19 cellular contexts compared by ENCODE assay signal in genomic region chr20:32661820-32662528, GRCh38. TPM values are rescaled to one million over a fixed set of nuclear protein-coding genes. Genes with fewer than 3 reads are reported as not detected.
A peak's percentile ranks its signal among the peaks of the same experiment; 100 is the strongest.
DNase-seq lines count a peak whose midpoint lies in the region; ATAC-seq, FAIRE-seq and TF ChIP-seq lines count a peak whose summit lies in the region.
"Had no signal": no experiment of that assay in that cellular context is flagged by ENCODE, and none has a peak within 500 bp of the region (broad histone marks: within the 10 kb centered on the region; RNA-seq: fewer than 3 reads in every experiment).

No MANE protein-coding gene starts in this region.

- H3K27me3 Mint-ChIP-seq in T-cell = no peaks in the 10 kb centered on the region

- H3K27ac Mint-ChIP-seq in T-cell = no peak overlapping the region
- H3K27ac Mint-ChIP-seq: CD14-positive monocyte had no signal

- no peak for TF ChIP-seq RAD21 in HepG2 (CRISPR knock-in tag; IDR thresholded peaks at IDR 0.05)

- BruUV-seq in HepG2 (replicated peaks; lab: Mats Ljungman, UMichigan) = no TSS peak

- H3K9me3 ChIP-seq in HepG2 (ENCODE audit: low read length) (peaks cover 10% of the 10 kb centered on the region; the same call in 1 of the 2 replicates), right lobe of liver (no peaks in the 10 kb centered on the region), tibial artery (no peaks in the 10 kb centered on the region), aorta (ENCODE audit: control insufficient read depth, low read length) (no peaks in the 10 kb centered on the region)

- no peak overlapping the region for H3K9ac ChIP-seq in HepG2 (ENCODE audit: insufficient read depth, low read depth, low read length)

- CTCF ChIA-PET in HepG2 (lab: Yijun Ruan, JAX; ENCODE audit: low intra/inter-chr PET ratio, low total read pairs) (interaction anchor here (1.1 kb wide), 1 partner anchor 140 kb away, joined by 3 read pairs; no protein-coding TSS in a partner anchor), T-cell (lab: Charles Lee) (interaction anchor here in 1 of 2 donors (0.6 to 0.7 kb wide), 2 partner anchors 138 to 739 kb away, joined by 4 read pairs; no protein-coding TSS in a partner anchor)

- POLR2A ChIA-PET in HepG2 (lab: Yijun Ruan, JAX) = no interaction called here
- POLR2A ChIA-PET in T-cell (lab: Charles Lee) = no interaction called here

- DNase-seq in HepG2 (ENCODE audit: low spot score) (no peak), right lobe of liver (no peak), NCI-H69 (lab: John Stamatoyannopoulos, UW) (peak; percentile 42), brain microvascular endothelial cell (no peak), T-cell (no peak), tibial artery (no peak), aorta (no peak)
- DNase-seq: 8988T, Caco-2, NCI-H1092, NCI-H1694, NCI-H748 treated with DMSO at 0.1 percent for 48 hours, SHP77 treated with DMSO at 0.1 percent for 48 hours had no signal

- H3K27me3 ChIP-seq in HepG2 (ENCODE audit: control insufficient read depth in 1 of 2, insufficient read depth in 2 of 2, low read length in 2 of 2) (no peaks in the 10 kb centered on the region), right lobe of liver (no peaks in the 10 kb centered on the region), brain microvascular endothelial cell (replicated peaks) (no peaks in the 10 kb centered on the region), tibial artery (no peaks in the 10 kb centered on the region), aorta (ENCODE audit: control insufficient read depth in 1 of 2, insufficient read depth in 2 of 2, low read length in 1 of 2) (no peaks in the 10 kb centered on the region)

- TF ChIP-seq CTCF in HepG2 (CRISPR knock-in tag; IDR thresholded peaks at IDR 0.05) (peak; percentile 69), right lobe of liver (IDR thresholded peaks at IDR 0.05) (no peak), brain microvascular endothelial cell (IDR thresholded peaks at IDR 0.05; ENCODE audit: low read depth, low read length, missing control alignments) (peak; percentile 37), tibial artery (IDR thresholded peaks at IDR 0.05) (no peak)

- H3K36me3 Mint-ChIP-seq in T-cell = no peaks in the 10 kb centered on the region
- H3K36me3 Mint-ChIP-seq: CD14-positive monocyte had no signal

- H3K4me1 Mint-ChIP-seq in T-cell = peaks cover 3 to 5% (median 4%) of the 10 kb centered on the region in 3 donors

- peaks cover 1 to 5% (median 4%) of the 10 kb centered on the region in 3 donors for H3K9me3 Mint-ChIP-seq in T-cell

- H2AFZ ChIP-seq in HepG2 (ENCODE audit: low read length) = no peak overlapping the region

- no peak for TF ChIP-seq EP300 in HepG2 (IDR thresholded peaks at IDR 0.05; ENCODE audit: low read depth in 2 of 2, low read length in 2 of 2)
- TF ChIP-seq EP300 in HepG2 (CRISPR knock-in tag; IDR thresholded peaks at IDR 0.05; ENCODE audit: borderline replicate concordance) = no peak

- no peak overlapping the region for H3K4me3 Mint-ChIP-seq in T-cell
- H3K4me3 Mint-ChIP-seq: CD14-positive monocyte had no signal

- no peak overlapping the region for H3K4me2 ChIP-seq in HepG2 (ENCODE audit: low read depth, low read length)

- no peaks in the 10 kb centered on the region for H4K20me1 ChIP-seq in HepG2 (ENCODE audit: insufficient read depth, low read length)

- intact Hi-C loops in HepG2 (cut with micrococcal nuclease; ENCODE audit: unreplicated experiment) = no loop called here
- intact Hi-C loops in right lobe of liver (cut with DNase I) = no loop called here
- intact Hi-C loops in tibial artery (cut with DNase I; ENCODE audit: low total_unique reads) = no loop called here
- intact Hi-C loops in aorta (cut with DNase I) = no loop called here

- ATAC-seq in HepG2 (no peak), right lobe of liver (no peak), T-cell (replicated peaks in 1 of 4) (no peak), GM18861 (IDR thresholded peaks at IDR 0.05; ENCODE audit: unreplicated experiment) (no peak), aorta (ENCODE audit: low FRiP score) (no peak)

- H3K79me2 ChIP-seq in HepG2 (ENCODE audit: insufficient read depth, low read length) = no peaks in the 10 kb centered on the region

- FAIRE-seq in HepG2 (lab: Jason Lieb, UNC) = no peak
- FAIRE-seq: G401.6, H54, RCC 7860 had no signal

- WGBS in HepG2 (ENCODE audit: low lambda C conversion rate) = 52% methylated on average over 10 of the region's 10 CpGs
- WGBS in right lobe of liver (ENCODE audit: insufficient coverage, low coverage, low lambda C conversion rate, missing lambda C conversion rate) = 68% methylated on average over 4 of the region's 10 CpGs
- 93 to 94% methylated on average over 10 of the region's 10 CpGs for WGBS in aorta, 2 donors

- H3K36me3 ChIP-seq in HepG2 (replicated peaks in 1 of 2; ENCODE audit: control insufficient read depth in 1 of 2, insufficient read depth in 2 of 2, low read length in 2 of 2) = no peaks in the 10 kb centered on the region
- no peaks in the 10 kb centered on the region for H3K36me3 ChIP-seq in right lobe of liver
- H3K36me3 ChIP-seq in brain microvascular endothelial cell (replicated peaks) = no peaks in the 10 kb centered on the region
- no peaks in the 10 kb centered on the region for H3K36me3 ChIP-seq in tibial artery
- no peaks in the 10 kb centered on the region for H3K36me3 ChIP-seq in aorta (ENCODE audit: control insufficient read depth in 1 of 2, insufficient read depth in 2 of 2, low read length in 1 of 2)

- no peak overlapping the region for H3K27ac ChIP-seq in HepG2 (ENCODE audit: extremely low read length, insufficient read depth, low read length)
- H3K27ac ChIP-seq in right lobe of liver = no peak overlapping the region
- no peak overlapping the region for H3K27ac ChIP-seq in brain microvascular endothelial cell
- no peak overlapping the region for H3K27ac ChIP-seq in tibial artery
- no peak overlapping the region for H3K27ac ChIP-seq in aorta (ENCODE audit: low read depth in 1 of 2, low read length in 2 of 2)

- H3K4me3 ChIP-seq in HepG2 (replicated peaks in 1 of 3; ENCODE audit: insufficient read depth in 1 of 3, low read depth in 2 of 3, low read length in 3 of 3) (no peak overlapping the region), right lobe of liver (no peak overlapping the region), brain microvascular endothelial cell (ENCODE audit: low read depth, low read length) (no peak overlapping the region), tibial artery (no peak overlapping the region), aorta (ENCODE audit: low read length in 2 of 2) (no peak overlapping the region)

- TF ChIP-seq POLR2A in HepG2 (IDR thresholded peaks at IDR 0.05; ENCODE audit: insufficient read depth in 1 of 2, low read depth in 2 of 2, low read length in 2 of 2) = no peak
- TF ChIP-seq POLR2A in right lobe of liver (IDR thresholded peaks at IDR 0.05) = no peak

- H3K4me1 ChIP-seq in HepG2 (ENCODE audit: insufficient read depth, low read length) (peaks cover 43% of the 10 kb centered on the region), right lobe of liver (no peaks in the 10 kb centered on the region), tibial artery (no peaks in the 10 kb centered on the region), aorta (ENCODE audit: control insufficient read depth in 1 of 2, insufficient read depth in 2 of 2, low read length in 2 of 2) (no peaks in the 10 kb centered on the region)

- in situ Hi-C loops in HepG2 (cut with HindIII; ENCODE audit: extremely low pct_ligation_motif_present, low pct_unique_long_range_greater_than_20kb) = no loop called here
- in situ Hi-C loops in brain microvascular endothelial cell (cut with HindIII; ENCODE audit: low pct_ligation_motif_present, low sequenced_read_pairs) = no loop called here

TF ChIP-seq in HepG2, 621 proteins besides CTCF, POLR2A, EP300 and RAD21 (continues in another document):
- 0 out of 2 replicates have a peak, but pooled peaks have one; percentile 17 for TF ChIP-seq ZFY (CRISPR knock-in tag; IDR thresholded peaks at IDR 0.05)
- TF ChIP-seq HNF4A (CRISPR knock-in tag; IDR thresholded peaks at IDR 0.05) = peak; percentile 57; the same call in 1 of the 2 replicates
- TF ChIP-seq SP1 (IDR thresholded peaks at IDR 0.05) = no peak
- no peak for TF ChIP-seq SP1 (CRISPR knock-in tag; IDR thresholded peaks at IDR 0.05)
- TF ChIP-seq ZBTB38 (CRISPR knock-in tag; IDR thresholded peaks at IDR 0.05) = peak; percentile 35; the same call in 1 of the 2 replicates
- no peak for TF ChIP-seq RFXAP (CRISPR knock-in tag; IDR thresholded peaks at IDR 0.05; ENCODE audit: borderline replicate concordance)
- TF ChIP-seq ZNF629 (CRISPR knock-in tag; conservative IDR thresholded peaks at IDR 0.05) = peak; percentile 71; the same call in 1 of the 2 replicates

RNA-seq across cellular contexts. Expression of gene C20orf203, which starts 11.8 kb away (rescaled TPM):
- total RNA-seq in HepG2 (2016; rRNA removed; fragmentation: Illumina TruSeq; extraction: Trizol) (0.02 TPM in 1 of 2 replicates, not detected in the other), right lobe of liver (not detected), T-cell (under 1 TPM; 0.13 to 0.96 (median 0.23) TPM), aorta (1 to 10 TPM in 1 of 2 donors, under 1 TPM in 1; 0.51 to 1.1 TPM)
- total RNA-seq in HepG2 (2016; cell fraction: cytosol; rRNA removed; fragmentation: Illumina TruSeq; extraction: Trizol; ENCODE audit: low read depth) = not detected in 2 replicates
- 0.03 and 0.04 TPM in 2 replicates for total RNA-seq in HepG2 (2016; cell fraction: insoluble cytoplasmic fraction; rRNA removed; fragmentation: Illumina TruSeq; extraction: Trizol)
- total RNA-seq in HepG2 (2016; cell fraction: membrane; rRNA removed; fragmentation: Illumina TruSeq; extraction: Trizol) = not detected in 2 replicates
- total RNA-seq in HepG2 (2016; cell fraction: nucleus; rRNA removed; fragmentation: Illumina TruSeq; extraction: Trizol) = 0.12 TPM in 1 of 2 replicates, not detected in the other
- polyA plus RNA-seq in HepG2 (2011; rRNA removed) (0.04 and 0.05 TPM in 2 replicates), aorta (under 1 TPM in 1 of 2 donors, not detected in 1; 0.31 TPM)
- polyA plus RNA-seq in HepG2 (2011; cell fraction: cytosol; rRNA removed) = 0.01 TPM in 1 of 2 replicates, not detected in the other
- 0.24 and 0.29 TPM in 2 replicates for polyA plus RNA-seq in HepG2 (2011; cell fraction: nucleus; rRNA removed)
- 0.03 and 0.08 TPM in 2 replicates for polyA plus RNA-seq in HepG2 (2012)
- not detected in 2 replicates for polyA plus RNA-seq in HepG2 (2016; cell fraction: cytosol; fragmentation: Illumina TruSeq; extraction: Trizol; ENCODE audit: low read depth)
- polyA plus RNA-seq in HepG2 (2016; cell fraction: insoluble cytoplasmic fraction; fragmentation: Illumina TruSeq; extraction: Trizol; ENCODE audit: low read depth) = not detected in 2 replicates
- 0.06 TPM in 1 of 2 replicates, not detected in the other for polyA plus RNA-seq in HepG2 (2016; cell fraction: membrane; fragmentation: Illumina TruSeq; extraction: Trizol; ENCODE audit: low read depth)
- polyA plus RNA-seq in HepG2 (2016; cell fraction: nucleus; fragmentation: Illumina TruSeq; extraction: Trizol; ENCODE audit: insufficient read depth, low read depth) = not detected in 2 replicates
- polyA minus RNA-seq in HepG2 (2011; rRNA and poly(A)+ RNA removed; ENCODE audit: low replicate concordance) = 0.18 TPM in 1 of 2 replicates, not detected in the other
- not detected in 2 replicates for polyA minus RNA-seq in HepG2 (2011; cell fraction: cytosol; rRNA and poly(A)+ RNA removed)
- 0.12 and 0.13 TPM in 2 replicates for polyA minus RNA-seq in HepG2 (2011; cell fraction: nucleus; rRNA and poly(A)+ RNA removed)
- total RNA-seq: Caco-2, HT1080 had no signal
- polyA plus RNA-seq: CD14-positive monocyte had no signal

Comparison
In these comparisons a context has a peak if more than half of its experiments do, and no peak if none do; other contexts are left out.
1. CTCF ChIP-seq: peak in HepG2 (single experiment) and brain microvascular endothelial cell (single experiment); none in right lobe of liver (0 of 4) and tibial artery (0 of 2).